ENCODE assay signal across 1 cellular context in the genomic region with DNA sequence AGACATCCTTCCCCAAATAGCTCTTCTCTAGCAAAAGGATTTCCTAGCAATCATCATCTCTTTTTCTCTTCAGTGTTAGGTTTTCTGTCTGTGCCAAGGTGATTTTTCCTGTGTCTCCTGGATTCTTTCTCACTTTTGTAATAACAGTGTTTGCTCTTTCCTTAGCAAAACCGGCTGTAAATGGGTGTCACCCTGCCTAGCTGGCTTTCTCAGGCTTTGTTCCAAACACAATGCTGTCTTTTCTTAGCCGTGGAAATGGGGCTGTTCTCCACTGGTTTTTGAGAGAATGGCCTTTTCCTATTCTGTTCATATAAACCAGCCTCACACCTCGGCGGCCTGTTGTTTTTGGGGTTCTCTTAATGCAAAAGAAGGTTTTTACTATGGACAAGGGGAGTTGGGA.
TF ChIP-seq lines count a peak whose summit lies in the region.

No MANE protein-coding gene starts in this region.

TF ChIP-seq in H1, 55 proteins besides CTCF, POLR2A, EP300 and RAD21:
- TF ChIP-seq CREB1 (IDR thresholded peaks at IDR 0.05) = no peak
- no peak for TF ChIP-seq SAP30 (IDR thresholded peaks at IDR 0.05; ENCODE audit: insufficient read depth, insufficient replicate concordance, low read length)
- no peak for TF ChIP-seq SIX5 (IDR thresholded peaks at IDR 0.05; ENCODE audit: low read depth, low read length)
- no peak for TF ChIP-seq NRF1 (IDR thresholded peaks at IDR 0.05; ENCODE audit: low read depth, low read length)
- no peak for TF ChIP-seq SP2 (IDR thresholded peaks at IDR 0.05; ENCODE audit: low read length)
- no peak for TF ChIP-seq CTBP2 (IDR thresholded peaks at IDR 0.05; ENCODE audit: borderline replicate concordance, insufficient read depth, insufficient read length, low read length)
- TF ChIP-seq TEAD4 (IDR thresholded peaks at IDR 0.05; ENCODE audit: low read depth, low read length) = no peak
- TF ChIP-seq PHF8 (conservative IDR thresholded peaks at IDR 0.05; ENCODE audit: low read depth, low read length) = no peak
- TF ChIP-seq SIN3A (conservative IDR thresholded peaks at IDR 0.05 in 1 of 2, IDR thresholded peaks at IDR 0.05 in 1 of 2; ENCODE audit: low read depth in 1 of 2, low read length in 2 of 2) = no peak
- no peak for TF ChIP-seq CHD2 (IDR thresholded peaks at IDR 0.05; ENCODE audit: low read length)
- TF ChIP-seq TAF1 (IDR thresholded peaks at IDR 0.05; ENCODE audit: low read depth, low read length) = no peak
- TF ChIP-seq RNF2 (IDR thresholded peaks at IDR 0.05; ENCODE audit: borderline replicate concordance, low read depth, low read length, missing control alignments, poor library complexity, severe bottlenecking) = no peak
- no peak for TF ChIP-seq TBP (IDR thresholded peaks at IDR 0.05; ENCODE audit: low read depth, low read length)
- TF ChIP-seq CHD1 (IDR thresholded peaks at IDR 0.05; ENCODE audit: low read depth, low read length) = no peak
TF ChIP-seq in H1: peak in this region for 0.
